In genomic region chr7:55570218-55570873, GRCh38 we compare ENCODE assay signal across 8 cellular contexts. TPM values are rescaled to one million over a fixed set of nuclear protein-coding genes. Genes with fewer than 3 reads are reported as not detected.
DNase-seq lines count a peak whose midpoint lies in the region; ATAC-seq, FAIRE-seq and TF ChIP-seq lines count a peak whose summit lies in the region.

No MANE protein-coding gene starts in this region.

- peak overlapping the region; percentile 77 for H3K27ac ChIP-seq in AG04450 (ENCODE audit: low read depth, low read length)

- no peaks in the 10 kb centered on the region for H3K9me3 Mint-ChIP-seq in activated naive CD8-positive, alpha-beta T cell treated with anti-CD3 and anti-CD28 coated beads for 36 hours
- H3K9me3 Mint-ChIP-seq in nephron = no peaks in the 10 kb centered on the region

- no peak for FAIRE-seq in urothelium cell line (lab: Jason Lieb, UNC)

- intact Hi-C loops in mucosa of descending colon (cut with DNase I, micrococcal nuclease) = no loop called here

- TF ChIP-seq CTCF in AG04450 (IDR thresholded peaks at IDR 0.05; ENCODE audit: low read depth, low read length) = no peak
- no peak for TF ChIP-seq CTCF in nephron (IDR thresholded peaks at IDR 0.05; ENCODE audit: unreplicated experiment in 3 of 3)
- no peak for TF ChIP-seq CTCF in mucosa of descending colon (IDR thresholded peaks at IDR 0.05)
- no peak for TF ChIP-seq CTCF in omental fat pad (IDR thresholded peaks at IDR 0.05)

- DNase-seq in AG04450 (ENCODE audit: low read depth, low spot score) (no peak), mucosa of descending colon (no peak), omental fat pad (ENCODE audit: low spot score) (no peak), urothelium cell line (ENCODE audit: low spot score) (no peak)
- DNase-seq in activated naive CD8-positive, alpha-beta T cell treated with anti-CD3 and anti-CD28 coated beads for 36 hours = no peak

- H3K4me3 ChIP-seq in AG04450 (ENCODE audit: low read depth, low read length) (peak overlapping the region; percentile 82), mucosa of descending colon (no peak overlapping the region)

- H3K27ac Mint-ChIP-seq in activated naive CD8-positive, alpha-beta T cell treated with anti-CD3 and anti-CD28 coated beads for 36 hours = peak overlapping the region; percentile 91
- peak overlapping the region; percentile 75 to 86 (median 83) for H3K27ac Mint-ChIP-seq in nephron

- peaks cover 42% of the 10 kb centered on the region for H3K4me1 ChIP-seq in mucosa of descending colon (ENCODE audit: low read depth)

- ATAC-seq in GM19023 (IDR thresholded peaks at IDR 0.05; ENCODE audit: unreplicated experiment) = peak; percentile 20
- peak; percentile 48 for ATAC-seq in HG03159 (IDR thresholded peaks at IDR 0.05; ENCODE audit: unreplicated experiment)
- ATAC-seq in mucosa of descending colon = no peak
- no peak for ATAC-seq in omental fat pad (ENCODE audit: low FRiP score)

- CTCF ChIA-PET in AG04450 (lab: Charles Lee) = no interaction called here

- peaks cover 75% of the 10 kb centered on the region for H3K4me1 Mint-ChIP-seq in activated naive CD8-positive, alpha-beta T cell treated with anti-CD3 and anti-CD28 coated beads for 36 hours
- H3K4me1 Mint-ChIP-seq in nephron = peaks cover 56% of the 10 kb centered on the region

- no peaks in the 10 kb centered on the region for H3K27me3 ChIP-seq in AG04450 (ENCODE audit: control insufficient read depth, insufficient read depth, low read length)

- H3K9me3 ChIP-seq in AG04450 (ENCODE audit: control insufficient read depth, insufficient read depth, low read length) (peaks cover 4% of the 10 kb centered on the region; the same call in 1 of the 2 replicates), mucosa of descending colon (no peaks in the 10 kb centered on the region)

- no peaks in the 10 kb centered on the region for H3K27me3 Mint-ChIP-seq in activated naive CD8-positive, alpha-beta T cell treated with anti-CD3 and anti-CD28 coated beads for 36 hours
- peaks cover 3% of the 10 kb centered on the region for H3K27me3 Mint-ChIP-seq in nephron (ENCODE audit: low read depth)

- peak overlapping the region; percentile 76 for H3K4me3 Mint-ChIP-seq in activated naive CD8-positive, alpha-beta T cell treated with anti-CD3 and anti-CD28 coated beads for 36 hours
- H3K4me3 Mint-ChIP-seq in nephron = peak overlapping the region; percentile 80 to 92 (median 81)

- POLR2A ChIA-PET in AG04450 (lab: Yijun Ruan, JAX) = interaction anchor here (2.3 kb wide), 1 partner anchor 32 kb away, joined by 10 read pairs; no protein-coding TSS in a partner anchor

- no peaks in the 10 kb centered on the region for H3K36me3 ChIP-seq in mucosa of descending colon (ENCODE audit: low read depth)

- H3K36me3 Mint-ChIP-seq in activated naive CD8-positive, alpha-beta T cell treated with anti-CD3 and anti-CD28 coated beads for 36 hours = peaks cover 13% of the 10 kb centered on the region
- no peaks in the 10 kb centered on the region for H3K36me3 Mint-ChIP-seq in nephron (ENCODE audit: low read depth)

RNA-seq across cellular contexts. Expression of gene VOPP1, which starts 2.0 kb away (rescaled TPM):
- 85.9 and 88.4 TPM in 2 replicates for polyA plus RNA-seq in AG04450 (2011; rRNA removed)
- polyA minus RNA-seq in AG04450 (2011; rRNA and poly(A)+ RNA removed) = 107 and 127 TPM in 2 replicates
- total RNA-seq in activated naive CD8-positive, alpha-beta T cell treated with anti-CD3 and anti-CD28 coated beads for 36 hours = 10 to 100 TPM; 49.0 to 50.5 TPM
- 10 to 100 TPM; 57.8 to 83.5 (median 75.2) TPM for total RNA-seq in mucosa of descending colon
- 10 to 100 TPM; 31.3 to 64.0 (median 57.9) TPM for total RNA-seq in omental fat pad

Comparison
In these comparisons a context has a peak if more than half of its experiments do, and no peak if none do; other contexts are left out.
1. ATAC-seq: peak in GM19023 (single experiment) and HG03159 (single experiment); none in mucosa of descending colon (single experiment) and omental fat pad (single experiment).